Comparison of ENCODE assay signal across 15 cellular contexts in genomic region chr10:88322336-88323063, GRCh38.
"Had no signal": no experiment of that assay in that cellular context is flagged by ENCODE, and none has a peak within 500 bp of the region (broad histone marks: within the 10 kb centered on the region; RNA-seq: fewer than 3 reads in every experiment).

No MANE protein-coding gene starts in this region.

- H3K27ac ChIP-seq: heart right ventricle, neutrophil, psoas muscle, right lobe of liver had no signal

- ATAC-seq: esophagus mucosa; heart right ventricle; naive thymus-derived CD8-positive, alpha-beta T cell; psoas muscle; right lobe of liver had no signal

- H3K4me3 ChIP-seq: heart right ventricle, psoas muscle, right lobe of liver had no signal

- H3K9me3 ChIP-seq: neutrophil, right lobe of liver had no signal

- H3K4me1 ChIP-seq: heart right ventricle, psoas muscle had no signal

- H3K27me3 Mint-ChIP-seq: naive thymus-derived CD8-positive, alpha-beta T cell; type B pancreatic cell had no signal

- H3K4me3 Mint-ChIP-seq: naive thymus-derived CD8-positive, alpha-beta T cell; type B pancreatic cell had no signal

- H3K27me3 ChIP-seq: heart right ventricle, neutrophil, right lobe of liver had no signal

- H3K36me3 ChIP-seq: heart right ventricle, neutrophil, right lobe of liver had no signal

- H3K27ac Mint-ChIP-seq: naive thymus-derived CD8-positive, alpha-beta T cell; type B pancreatic cell had no signal

- DNase-seq: effector memory CD4-positive, alpha-beta T cell; heart right ventricle; hypothalamus; kidney glomerular epithelial cell; psoas muscle; retina; right lobe of liver; stimulated activated CD4-positive, alpha-beta T cell treated with anti-CD3 and anti-CD28 coated beads, Interleukin-15, amount 100 ng/mL, for 24 hours; stimulated activated CD4-positive, alpha-beta T cell treated with anti-CD3 and anti-CD28 coated beads, Interleukin-1b, Interleukin-23, amount 100 ng/mL, for 48 hours; stimulated activated CD4-positive, alpha-beta T cell treated with anti-CD3 and anti-CD28 coated beads, Interleukin-4, amount 100 ng/mL, for 24 hours; stimulated activated naive CD4-positive, alpha-beta T cell treated with Interleukin-2 at 50 U/mL for 16 hours had no signal
